In the genomic region with DNA sequence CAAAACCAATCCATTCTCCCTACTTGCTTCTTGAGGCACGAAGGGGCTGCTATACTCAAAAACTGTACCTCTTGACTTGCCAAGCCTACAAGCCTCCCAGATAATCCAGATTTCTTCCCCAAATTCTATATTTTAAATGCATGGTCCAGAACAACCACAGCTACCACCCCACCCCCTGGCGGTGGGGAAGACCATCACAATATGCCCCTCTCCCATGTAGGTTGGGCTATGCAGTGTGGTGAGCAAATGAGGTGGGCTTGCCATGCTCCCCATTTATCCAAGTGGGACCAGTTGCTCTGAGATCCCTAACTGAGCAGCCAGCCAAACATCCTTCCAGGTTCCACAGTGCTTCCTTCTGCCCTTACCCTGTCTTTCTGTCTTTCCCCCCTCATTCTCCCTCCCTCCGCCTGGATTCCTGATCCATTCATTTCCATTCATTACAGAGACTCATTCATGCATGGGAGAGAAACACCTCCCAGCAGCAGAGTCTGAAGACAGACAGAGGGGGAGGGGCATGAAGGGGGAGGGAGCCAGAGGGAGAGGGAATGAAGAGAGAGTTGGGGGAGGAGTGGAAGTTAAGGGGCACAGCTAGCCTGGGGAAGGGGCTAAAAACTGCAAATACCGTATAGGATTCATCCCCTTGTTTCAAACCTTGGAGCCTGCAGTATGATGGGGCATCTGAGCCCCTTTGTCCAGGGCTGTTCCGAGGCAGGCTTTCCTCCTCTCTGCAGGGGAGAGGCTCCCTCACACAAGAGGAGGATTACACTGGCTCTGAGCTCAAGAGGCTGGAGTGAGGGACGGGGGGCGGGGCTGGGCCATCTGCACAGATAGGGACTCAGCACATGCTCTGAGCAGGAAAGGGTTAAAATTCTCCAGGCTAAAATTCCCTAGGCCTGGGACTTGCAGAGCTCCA, we compare ENCODE assay signal across 9 cellular contexts. TPM values are rescaled to one million over a fixed set of nuclear protein-coding genes. Genes with fewer than 3 reads are reported as not detected.
DNase-seq lines count a peak whose midpoint lies in the region; ATAC-seq and TF ChIP-seq lines count a peak whose summit lies in the region.
"Had no signal": no experiment of that assay in that cellular context is flagged by ENCODE, and none has a peak within 500 bp of the region (broad histone marks: within the 10 kb centered on the region; RNA-seq: fewer than 3 reads in every experiment).

No MANE protein-coding gene starts in this region.

- 34 to 36% methylated on average over 3 to 5 of the region's 7 CpGs for WGBS in gastroesophageal sphincter (ENCODE audit: low coverage in 1 of 2), 2 donors

- TF ChIP-seq EP300 in gastroesophageal sphincter (IDR thresholded peaks at IDR 0.05): no peak

- H3K4me2 ChIP-seq in BLaER1: peak overlapping the region; percentile 39; the same call in 1 of the 2 replicates

- TF ChIP-seq CTCF in gastroesophageal sphincter (IDR thresholded peaks at IDR 0.05): peak in 1 of 4 experiments; percentile 10

- ATAC-seq in gastroesophageal sphincter: no peak

- H3K27ac ChIP-seq in BLaER1 (no peak overlapping the region), gastroesophageal sphincter (peak overlapping the region in 3 of 4 donors; percentile 1 to 32 (median 10))
- H3K27ac ChIP-seq: HL-60 had no signal

- peaks cover 43% of the 10 kb centered on the region for H3K36me3 ChIP-seq in BLaER1
- peaks cover 0 to 43% of the 10 kb centered on the region in 2 donors for H3K36me3 ChIP-seq in gastroesophageal sphincter

- H3K27me3 ChIP-seq in BLaER1: no peaks in the 10 kb centered on the region
- no peaks in the 10 kb centered on the region for H3K27me3 ChIP-seq in gastroesophageal sphincter

- H3K4me1 ChIP-seq in BLaER1 (peaks cover 71% of the 10 kb centered on the region), gastroesophageal sphincter (peaks cover 0 to 66% (median 17%) of the 10 kb centered on the region in 3 donors)

- TF ChIP-seq POLR2A in gastroesophageal sphincter (IDR thresholded peaks at IDR 0.05): no peak

- H3K4me3 ChIP-seq in BLaER1 (no peak overlapping the region), gastroesophageal sphincter (no peak overlapping the region)

- no peaks in the 10 kb centered on the region for H3K9me3 ChIP-seq in BLaER1
- no peaks in the 10 kb centered on the region for H3K9me3 ChIP-seq in gastroesophageal sphincter

- no peak overlapping the region for H3K9ac ChIP-seq in BLaER1

- peak; percentile 88 for DNase-seq in NCI-H2227 (lab: John Stamatoyannopoulos, UW; ENCODE audit: unreplicated experiment)
- no peak for DNase-seq in Kasumi-1 (lab: John Stamatoyannopoulos, UW)
- no peak for DNase-seq in central memory CD4-positive, alpha-beta T cell
- no peak for DNase-seq in MV-4-11 (lab: John Stamatoyannopoulos, UW)
- DNase-seq: activated CD4-positive, alpha-beta T cell treated with anti-CD3 and anti-CD28 coated beads, Interleukin-2, amount 10 ng/mL, durations not matched to agents 7 days and 5 days had no signal

- peaks cover 74% of the 10 kb centered on the region for H4K20me1 ChIP-seq in BLaER1

RNA-seq across cellular contexts. Expression of a gene that starts 4.4 kb away (rescaled TPM):
- 100 to 1,000 TPM in 1 of 4 donors, 10 to 100 TPM in 3; 42.5 to 112 (median 77.4) TPM for total RNA-seq in gastroesophageal sphincter

RNA-seq across cellular contexts. Expression of a gene that starts 6.8 kb away (rescaled TPM):
- total RNA-seq in gastroesophageal sphincter: under 1 TPM in 1 of 4 donors, not detected in 3; 0.94 TPM
- total RNA-seq: activated CD4-positive, alpha-beta T cell treated with anti-CD3 and anti-CD28 coated beads, Interleukin-2, amount 10 ng/mL, durations not matched to agents 7 days and 5 days; glomerular endothelial cell had no signal

RNA-seq across cellular contexts. Expression of a gene that starts 23.9 kb away (rescaled TPM):
- 10 to 100 TPM; 18.6 to 37.6 (median 26.8) TPM for total RNA-seq in gastroesophageal sphincter

RNA-seq across cellular contexts. Expression of a gene that starts 36.4 kb away (rescaled TPM):
- total RNA-seq in gastroesophageal sphincter: not detected
- total RNA-seq: activated CD4-positive, alpha-beta T cell treated with anti-CD3 and anti-CD28 coated beads, Interleukin-2, amount 10 ng/mL, durations not matched to agents 7 days and 5 days; glomerular endothelial cell had no signal

RNA-seq across cellular contexts. Expression of a gene that starts 51.9 kb away (rescaled TPM):
- under 1 TPM in 1 of 4 donors, not detected in 3; 0.23 TPM for total RNA-seq in gastroesophageal sphincter
- total RNA-seq: activated CD4-positive, alpha-beta T cell treated with anti-CD3 and anti-CD28 coated beads, Interleukin-2, amount 10 ng/mL, durations not matched to agents 7 days and 5 days; glomerular endothelial cell had no signal
